Comparison of ENCODE assay signal across 1 cellular context in the genomic region with DNA sequence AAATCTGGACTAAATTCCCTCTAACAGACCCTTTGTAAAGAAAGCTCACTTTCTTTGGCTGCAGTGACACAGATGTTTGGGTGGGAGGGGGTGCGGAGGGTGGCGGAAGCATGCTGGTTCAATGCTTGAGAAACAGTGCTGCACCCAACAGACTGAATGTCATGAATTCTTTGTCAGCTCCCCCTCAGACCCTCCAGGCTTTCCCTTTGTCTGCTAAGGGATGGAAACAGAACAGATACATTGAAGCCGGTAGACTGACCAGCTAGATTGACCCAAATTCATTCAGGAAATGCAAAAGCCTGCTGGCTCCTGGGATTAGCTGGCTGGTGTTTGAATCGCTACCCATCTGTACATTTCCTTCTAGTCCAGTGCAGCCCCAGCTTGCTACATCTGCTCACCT.
TF ChIP-seq lines count a peak whose summit lies in the region.

No MANE protein-coding gene starts in this region.

TF ChIP-seq in SK-N-SH, 30 proteins besides CTCF, POLR2A, EP300 and RAD21 (continued from another document):
- TF ChIP-seq MXI1 (IDR thresholded peaks at IDR 0.05; ENCODE audit: low read depth, low read length) (no peak), FOXM1 (IDR thresholded peaks at IDR 0.05; ENCODE audit: low read depth) (no peak), SIN3A (IDR thresholded peaks at IDR 0.05; ENCODE audit: borderline replicate concordance, low read depth, low read length) (no peak), ZBTB33 (IDR thresholded peaks at IDR 0.05; ENCODE audit: borderline replicate concordance, low read depth) (no peak), TCF12 (IDR thresholded peaks at IDR 0.05) (no peak)
